17 cellular contexts compared by ENCODE assay signal in the genomic region with DNA sequence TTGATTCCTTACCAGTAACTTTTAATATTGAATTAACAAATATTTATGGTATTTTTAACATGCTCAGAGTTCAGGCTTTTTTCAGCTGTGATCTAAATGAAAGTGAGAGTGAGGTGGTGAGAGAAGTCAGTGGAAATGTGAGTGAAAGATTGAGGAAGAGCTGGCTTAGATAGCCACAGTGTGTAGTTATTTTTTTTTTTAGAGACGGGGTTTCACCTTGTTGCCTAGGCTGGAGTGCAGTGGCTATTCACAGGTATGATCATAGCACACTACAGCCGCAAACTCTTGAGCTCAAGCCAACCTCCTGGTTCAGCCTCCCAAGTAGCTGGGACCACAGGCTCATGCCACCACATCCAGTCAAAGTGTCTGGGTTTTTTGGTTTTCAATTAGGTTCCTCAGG. TPM values are rescaled to one million over a fixed set of nuclear protein-coding genes. Genes with fewer than 3 reads are reported as not detected.
DNase-seq lines count a peak whose midpoint lies in the region; ATAC-seq and TF ChIP-seq lines count a peak whose summit lies in the region.
"Had no signal": no experiment of that assay in that cellular context is flagged by ENCODE, and none has a peak within 500 bp of the region (broad histone marks: within the 10 kb centered on the region; RNA-seq: fewer than 3 reads in every experiment).

No MANE protein-coding gene starts in this region.

- no peak overlapping the region for H3K4me3 ChIP-seq in PC-3 (ENCODE audit: low read length)
- H3K4me3 ChIP-seq: A549, gastrocnemius medialis, SK-N-MC had no signal

- H3F3A ChIP-seq in PC-3 (ENCODE audit: low read length, unreplicated experiment), result no peaks in the 10 kb centered on the region

- TF ChIP-seq CTCF in natural killer cell (IDR thresholded peaks at IDR 0.05), result no peak
- no peak for TF ChIP-seq CTCF in PC-3 (conservative IDR thresholded peaks at IDR 0.05; ENCODE audit: low read depth, low read length)

- H3K27me3 Mint-ChIP-seq in activated T-cell treated with anti-CD3 and anti-CD28 coated beads, Interleukin-2, amount 50 U/mL, for 24 hours, result no peaks in the 10 kb centered on the region
- H3K27me3 Mint-ChIP-seq in stimulated activated naive CD8-positive, alpha-beta T cell treated with anti-CD3 and anti-CD28 coated beads, Interleukin-15, Interleukin-2, amounts not matched to agents 100 ng/mL and 50 ng/mL, for 24 hours, result no peaks in the 10 kb centered on the region
- H3K27me3 Mint-ChIP-seq in natural killer cell (ENCODE audit: low read depth in 2 of 2), result no peaks in the 10 kb centered on the region
- H3K27me3 Mint-ChIP-seq: activated CD4-positive, alpha-beta memory T cell treated with anti-CD3 and anti-CD28 coated beads for 36 hours had no signal

- CTCF ChIA-PET in PC-3 (lab: Charles Lee), result no interaction called here

- POLR2A ChIA-PET in PC-3 (lab: Charles Lee; ENCODE audit: unreplicated experiment), result no interaction called here

- H3K36me3 ChIP-seq in PC-3 (ENCODE audit: low read depth, low read length), result no peaks in the 10 kb centered on the region
- H3K36me3 ChIP-seq: gastrocnemius medialis had no signal

- intact Hi-C loops in natural killer cell (cut with micrococcal nuclease), result no loop called here
- intact Hi-C loops in PC-3 (cut with micrococcal nuclease), result no loop called here

- H3K4me1 Mint-ChIP-seq in activated T-cell treated with anti-CD3 and anti-CD28 coated beads, Interleukin-2, amount 50 U/mL, for 24 hours (ENCODE audit: low read depth), result peaks cover 53% of the 10 kb centered on the region
- peaks cover 40% of the 10 kb centered on the region for H3K4me1 Mint-ChIP-seq in stimulated activated naive CD8-positive, alpha-beta T cell treated with anti-CD3 and anti-CD28 coated beads, Interleukin-15, Interleukin-2, amounts not matched to agents 100 ng/mL and 50 ng/mL, for 24 hours (ENCODE audit: low read depth)
- H3K4me1 Mint-ChIP-seq in natural killer cell, result peaks cover 49 to 51% of the 10 kb centered on the region in 2 donors

- H3K4me3 Mint-ChIP-seq in activated T-cell treated with anti-CD3 and anti-CD28 coated beads, Interleukin-2, amount 50 U/mL, for 24 hours, result no peak overlapping the region
- no peak overlapping the region for H3K4me3 Mint-ChIP-seq in stimulated activated naive CD8-positive, alpha-beta T cell treated with anti-CD3 and anti-CD28 coated beads, Interleukin-15, Interleukin-2, amounts not matched to agents 100 ng/mL and 50 ng/mL, for 24 hours
- no peak overlapping the region for H3K4me3 Mint-ChIP-seq in natural killer cell
- H3K4me3 Mint-ChIP-seq: activated CD4-positive, alpha-beta memory T cell treated with anti-CD3 and anti-CD28 coated beads for 36 hours had no signal

- DNase-seq in activated T-cell treated with anti-CD3 and anti-CD28 coated beads, Interleukin-2, amount 50 U/mL, for 24 hours, result no peak
- DNase-seq in activated T-cell treated with anti-CD3 and anti-CD28 coated beads for 4 hours, result no peak
- no peak for DNase-seq in natural killer cell
- no peak for DNase-seq in PC-3
- DNase-seq: activated CD4-positive, alpha-beta memory T cell treated with anti-CD3 and anti-CD28 coated beads for 36 hours; DMS79 treated with DMSO at 0.1 percent for 48 hours; gastrocnemius medialis; left cardiac atrium; NCI-H1048; NCI-H774; stimulated activated CD4-positive, alpha-beta T cell treated with anti-CD3 and anti-CD28 coated beads, Interleukin-15, amount 100 ng/mL, for 24 hours had no signal

- no peaks in the 10 kb centered on the region for H3K9me3 ChIP-seq in PC-3 (ENCODE audit: low read length)
- H3K9me3 ChIP-seq: A549, gastrocnemius medialis had no signal

- H2AFZ ChIP-seq in PC-3 (ENCODE audit: low read length), result no peak overlapping the region

- H3K9ac ChIP-seq in PC-3 (ENCODE audit: low read length), result no peak overlapping the region

- H4K20me1 ChIP-seq in PC-3 (ENCODE audit: low read length), result peaks cover 21% of the 10 kb centered on the region; the same call in 1 of the 2 replicates

- H3K4me1 ChIP-seq in PC-3 (ENCODE audit: insufficient read depth, low read length), result no peaks in the 10 kb centered on the region

- peak; percentile 51 for ATAC-seq in HG02588 (IDR thresholded peaks at IDR 0.05; ENCODE audit: unreplicated experiment)
- peak; percentile 41 for ATAC-seq in HG03520 (IDR thresholded peaks at IDR 0.05; ENCODE audit: unreplicated experiment)
- no peak for ATAC-seq in natural killer cell
- ATAC-seq in GM18861 (IDR thresholded peaks at IDR 0.05; ENCODE audit: unreplicated experiment), result no peak
- ATAC-seq in PC-3, result no peak
- ATAC-seq: A549, gastrocnemius medialis had no signal

- no peak overlapping the region for H3K27ac ChIP-seq in PC-3 (ENCODE audit: low read length)
- H3K27ac ChIP-seq: A549, gastrocnemius medialis, SK-N-MC had no signal

- peak overlapping the region; percentile 47 for H3K27ac Mint-ChIP-seq in activated T-cell treated with anti-CD3 and anti-CD28 coated beads, Interleukin-2, amount 50 U/mL, for 24 hours
- H3K27ac Mint-ChIP-seq in stimulated activated naive CD8-positive, alpha-beta T cell treated with anti-CD3 and anti-CD28 coated beads, Interleukin-15, Interleukin-2, amounts not matched to agents 100 ng/mL and 50 ng/mL, for 24 hours, result peak overlapping the region; percentile 51
- no peak overlapping the region for H3K27ac Mint-ChIP-seq in natural killer cell
- H3K27ac Mint-ChIP-seq: activated CD4-positive, alpha-beta memory T cell treated with anti-CD3 and anti-CD28 coated beads for 36 hours had no signal

- H3K4me2 ChIP-seq in PC-3 (ENCODE audit: low read length), result no peak overlapping the region
- H3K4me2 ChIP-seq: A549 had no signal

- peaks cover 98% of the 10 kb centered on the region for H3K79me2 ChIP-seq in PC-3 (ENCODE audit: low read length)

- no peaks in the 10 kb centered on the region for H3K9me2 ChIP-seq in PC-3 (replicated peaks; ENCODE audit: low read length)

- no peaks in the 10 kb centered on the region for H3K9me3 Mint-ChIP-seq in activated T-cell treated with anti-CD3 and anti-CD28 coated beads, Interleukin-2, amount 50 U/mL, for 24 hours
- no peaks in the 10 kb centered on the region for H3K9me3 Mint-ChIP-seq in stimulated activated naive CD8-positive, alpha-beta T cell treated with anti-CD3 and anti-CD28 coated beads, Interleukin-15, Interleukin-2, amounts not matched to agents 100 ng/mL and 50 ng/mL, for 24 hours
- no peaks in the 10 kb centered on the region for H3K9me3 Mint-ChIP-seq in natural killer cell
- H3K9me3 Mint-ChIP-seq: activated CD4-positive, alpha-beta memory T cell treated with anti-CD3 and anti-CD28 coated beads for 36 hours had no signal

- BruUV-seq in PC-3 (replicated peaks; lab: Mats Ljungman, UMichigan), result no TSS peak

- no peaks in the 10 kb centered on the region for H3K27me3 ChIP-seq in PC-3 (ENCODE audit: low read length)
- H3K27me3 ChIP-seq: gastrocnemius medialis had no signal

- H3K36me3 Mint-ChIP-seq in activated T-cell treated with anti-CD3 and anti-CD28 coated beads, Interleukin-2, amount 50 U/mL, for 24 hours (ENCODE audit: low read depth), result peaks cover 10% of the 10 kb centered on the region
- peaks cover 6% of the 10 kb centered on the region for H3K36me3 Mint-ChIP-seq in stimulated activated naive CD8-positive, alpha-beta T cell treated with anti-CD3 and anti-CD28 coated beads, Interleukin-15, Interleukin-2, amounts not matched to agents 100 ng/mL and 50 ng/mL, for 24 hours (ENCODE audit: low read depth)
- H3K36me3 Mint-ChIP-seq in natural killer cell, result no peaks in the 10 kb centered on the region

RNA-seq across cellular contexts. Expression of a gene that starts 10.9 kb away (rescaled TPM):
- total RNA-seq in natural killer cell (10 to 100 TPM; 68.3 to 89.5 (median 68.4) TPM), PC-3 (2014; rRNA removed) (117 and 169 TPM in 2 replicates)

Comparison
In these comparisons a context has a peak if more than half of its experiments do, and no peak if none do; other contexts are left out.
1. H3K27ac Mint-ChIP-seq: peak in activated T-cell treated with anti-CD3 and anti-CD28 coated beads, Interleukin-2, amount 50 U/mL, for 24 hours (single experiment) and stimulated activated naive CD8-positive, alpha-beta T cell treated with anti-CD3 and anti-CD28 coated beads, Interleukin-15, Interleukin-2, amounts not matched to agents 100 ng/mL and 50 ng/mL, for 24 hours (single experiment); none in natural killer cell (0 of 2).
2. ATAC-seq: peak in HG02588 (single experiment) and HG03520 (single experiment); none in natural killer cell (0 of 3), GM18861 (single experiment) and PC-3 (single experiment).